ENCODE assay signal across 21 cellular contexts in the genomic region with DNA sequence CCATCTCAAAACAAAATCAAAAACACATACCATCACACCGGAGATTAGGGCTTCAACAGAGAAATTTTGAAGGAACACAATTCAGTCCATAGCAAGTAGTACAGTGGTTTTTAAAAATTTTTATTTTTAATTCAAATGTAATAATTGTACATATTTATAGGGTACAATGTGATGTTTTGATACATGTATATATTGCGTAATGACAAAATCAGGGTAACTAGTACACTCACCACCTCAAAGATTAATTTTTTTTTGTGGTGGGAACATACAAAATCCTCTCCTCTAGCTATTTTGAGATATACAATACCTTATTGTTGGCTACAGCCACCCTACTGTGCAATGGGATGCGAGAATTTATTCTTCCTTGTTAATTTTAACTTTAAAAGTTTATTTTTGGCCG. TPM values are rescaled to one million over a fixed set of nuclear protein-coding genes. Genes with fewer than 3 reads are reported as not detected.
DNase-seq lines count a peak whose midpoint lies in the region; ATAC-seq, FAIRE-seq and TF ChIP-seq lines count a peak whose summit lies in the region.
"Had no signal": no experiment of that assay in that cellular context is flagged by ENCODE, and none has a peak within 500 bp of the region (broad histone marks: within the 10 kb centered on the region; RNA-seq: fewer than 3 reads in every experiment).

No MANE protein-coding gene starts in this region.

- no peak for TF ChIP-seq RAD21 in HepG2 (CRISPR knock-in tag; IDR thresholded peaks at IDR 0.05)
- TF ChIP-seq RAD21 in K562 (CRISPR knock-in tag; conservative IDR thresholded peaks at IDR 0.05 in 1 of 2, IDR thresholded peaks at IDR 0.05 in 1 of 2): no peak

- H4K8ac ChIP-seq in trophoblast cell (ENCODE audit: low read depth, low read length): no peak overlapping the region

- no peaks in the 10 kb centered on the region for H3K36me3 ChIP-seq in HepG2 (replicated peaks in 1 of 2; ENCODE audit: control insufficient read depth in 1 of 2, insufficient read depth in 2 of 2, low read length in 2 of 2)
- H3K36me3 ChIP-seq in right lobe of liver: no peaks in the 10 kb centered on the region
- H3K36me3 ChIP-seq in K562 (ENCODE audit: control insufficient read depth, insufficient read depth, low read length): no peaks in the 10 kb centered on the region
- H3K36me3 ChIP-seq in trophoblast cell (ENCODE audit: control insufficient read depth in 1 of 2, insufficient read depth in 2 of 2, low read length in 2 of 2): no peaks in the 10 kb centered on the region
- H3K36me3 ChIP-seq: BLaER1 treated with 17β-estradiol and CSF1 and Interleukin-3, amounts not matched to agents 10 nM and 100 nM had no signal

- H3K4me3 ChIP-seq in HepG2 (replicated peaks in 1 of 3; ENCODE audit: insufficient read depth in 1 of 3, low read depth in 2 of 3, low read length in 3 of 3) (no peak overlapping the region), right lobe of liver (no peak overlapping the region), K562 (no peak overlapping the region), trophoblast cell (ENCODE audit: low read depth, low read length) (no peak overlapping the region)
- H3K4me3 ChIP-seq: A549; BLaER1 treated with 17β-estradiol and CSF1 and Interleukin-3, amounts not matched to agents 10 nM and 100 nM had no signal

- DNase-seq in HepG2 (ENCODE audit: low spot score) (no peak), right lobe of liver (no peak), K562 (ENCODE audit: extremely low read depth in 1 of 4, low spot score in 3 of 4) (no peak), islet precursor cell (peak; percentile 4), trophoblast cell (no peak)
- DNase-seq: AML-193; Calu3; CD4-positive, alpha-beta T cell; CD8-positive, alpha-beta T cell; DMS79 treated with DMSO at 0.1 percent for 48 hours; GF-D8 had no signal

- H3K14ac ChIP-seq in trophoblast cell (ENCODE audit: low read length): no peak overlapping the region

- H2BK5ac ChIP-seq in trophoblast cell (ENCODE audit: low read depth, low read length, poor library complexity): no peak overlapping the region

- no peak overlapping the region for H4K91ac ChIP-seq in trophoblast cell (ENCODE audit: low read depth, low read length)

- no peak overlapping the region for H2BK12ac ChIP-seq in trophoblast cell (ENCODE audit: low read length)

- H4K20me1 ChIP-seq in HepG2 (ENCODE audit: insufficient read depth, low read length) (no peaks in the 10 kb centered on the region), K562 (replicated peaks; ENCODE audit: control insufficient read depth, insufficient read depth, low read length) (no peaks in the 10 kb centered on the region)
- H4K20me1 ChIP-seq: BLaER1 treated with 17β-estradiol and CSF1 and Interleukin-3, amounts not matched to agents 10 nM and 100 nM had no signal

- H3K9ac ChIP-seq in HepG2 (ENCODE audit: insufficient read depth, low read depth, low read length) (no peak overlapping the region), K562 (ENCODE audit: insufficient read depth in 1 of 2, low read depth in 2 of 2, low read length in 2 of 2) (no peak overlapping the region), trophoblast cell (ENCODE audit: low read length) (no peak overlapping the region)
- H3K9ac ChIP-seq: BLaER1 treated with 17β-estradiol and CSF1 and Interleukin-3, amounts not matched to agents 10 nM and 100 nM had no signal

- H3K27ac ChIP-seq in HepG2 (ENCODE audit: extremely low read length, insufficient read depth, low read length): no peak overlapping the region
- H3K27ac ChIP-seq in right lobe of liver: no peak overlapping the region
- no peak overlapping the region for H3K27ac ChIP-seq in K562 (ENCODE audit: extremely low read depth, low read depth, low read length)
- H3K27ac ChIP-seq in trophoblast cell (ENCODE audit: low read depth, low read length): no peak overlapping the region
- H3K27ac ChIP-seq: 22Rv1; BLaER1 treated with 17β-estradiol and CSF1 and Interleukin-3, amounts not matched to agents 10 nM and 100 nM; C4-2B had no signal

- BruUV-seq in HepG2 (replicated peaks; lab: Mats Ljungman, UMichigan) (no TSS peak), K562 (replicated peaks; lab: Mats Ljungman, UMichigan) (no TSS peak)

- no peak overlapping the region for H3K4ac ChIP-seq in trophoblast cell (ENCODE audit: low read depth, low read length)

- TF ChIP-seq POLR2A in HepG2 (IDR thresholded peaks at IDR 0.05; ENCODE audit: insufficient read depth in 1 of 2, low read depth in 2 of 2, low read length in 2 of 2): no peak
- TF ChIP-seq POLR2A in right lobe of liver (IDR thresholded peaks at IDR 0.05): no peak
- TF ChIP-seq POLR2A in K562 (conservative IDR thresholded peaks at IDR 0.05): no peak

- 71% methylated on average over 4 of the region's 4 CpGs for WGBS in HepG2 (ENCODE audit: low lambda C conversion rate)
- WGBS in right lobe of liver (ENCODE audit: insufficient coverage, low coverage, low lambda C conversion rate, missing lambda C conversion rate): 67% methylated on average over 4 of the region's 4 CpGs
- 27% methylated on average over 4 of the region's 4 CpGs for WGBS in K562 (ENCODE audit: insufficient coverage, low coverage, missing lambda C conversion rate)
- no CpG with 5 or more reads among the region's 4 CpGs for WGBS in trophoblast cell (ENCODE audit: extremely low coverage, insufficient coverage, insufficient read length)

- peaks cover 13% of the 10 kb centered on the region for H3K4me1 ChIP-seq in HepG2 (ENCODE audit: insufficient read depth, low read length)
- H3K4me1 ChIP-seq in right lobe of liver: peaks cover 0 to 4% (median 0%) of the 10 kb centered on the region in 4 donors
- peaks cover 0 to 10% of the 10 kb centered on the region in 2 experiments; a peak in 4 of 5 replicates for H3K4me1 ChIP-seq in K562 (replicated peaks in 1 of 2; ENCODE audit: control insufficient read depth in 2 of 2, insufficient read depth in 2 of 2, low read length in 2 of 2)
- H3K4me1 ChIP-seq in trophoblast cell (ENCODE audit: control insufficient read depth in 1 of 2, insufficient read depth in 2 of 2, low read length in 2 of 2): no peaks in the 10 kb centered on the region
- H3K4me1 ChIP-seq: Caco-2 had no signal

- POLR2A ChIA-PET in HepG2 (lab: Yijun Ruan, JAX) (no interaction called here), K562 (lab: Yijun Ruan, JAX) (no interaction called here)

- H3K18ac ChIP-seq in trophoblast cell (ENCODE audit: low read length): no peak overlapping the region

- H3K27me3 ChIP-seq in HepG2 (ENCODE audit: control insufficient read depth in 1 of 2, insufficient read depth in 2 of 2, low read length in 2 of 2) (no peaks in the 10 kb centered on the region), right lobe of liver (no peaks in the 10 kb centered on the region), K562 (ENCODE audit: control insufficient read depth in 2 of 2, insufficient read depth in 2 of 2, low read length in 2 of 2) (no peaks in the 10 kb centered on the region), trophoblast cell (ENCODE audit: insufficient read depth, low read length) (no peaks in the 10 kb centered on the region)
- H3K27me3 ChIP-seq: BLaER1 treated with 17β-estradiol and CSF1 and Interleukin-3, amounts not matched to agents 10 nM and 100 nM had no signal

- H4K12ac ChIP-seq in trophoblast cell (ENCODE audit: low read depth, low read length): no peak overlapping the region

- TF ChIP-seq EP300 in HepG2 (IDR thresholded peaks at IDR 0.05; ENCODE audit: low read depth in 2 of 2, low read length in 2 of 2) (no peak), HepG2 (CRISPR knock-in tag; IDR thresholded peaks at IDR 0.05; ENCODE audit: borderline replicate concordance) (no peak), K562 (IDR thresholded peaks at IDR 0.05; ENCODE audit: low read length) (no peak)

- H3K4me2 ChIP-seq in HepG2 (ENCODE audit: low read depth, low read length): no peak overlapping the region
- no peak overlapping the region for H3K4me2 ChIP-seq in K562 (ENCODE audit: insufficient read depth, low read length)
- H3K4me2 ChIP-seq in trophoblast cell (ENCODE audit: low read length): no peak overlapping the region
- H3K4me2 ChIP-seq: A549; BLaER1 treated with 17β-estradiol and CSF1 and Interleukin-3, amounts not matched to agents 10 nM and 100 nM had no signal

- H3K9me1 ChIP-seq in K562 (ENCODE audit: control insufficient read depth, insufficient read depth, low read length): no peaks in the 10 kb centered on the region

- CTCF ChIA-PET in HepG2 (lab: Yijun Ruan, JAX; ENCODE audit: low intra/inter-chr PET ratio, low total read pairs) (no interaction called here), K562 (lab: Yijun Ruan, JAX; ENCODE audit: low intra/inter-chr PET ratio) (no interaction called here)

- FAIRE-seq in HepG2 (lab: Jason Lieb, UNC) (no peak), K562 (lab: Jason Lieb, UNC) (no peak)
- FAIRE-seq: A549, D721Med, G401.6, GM12891, GM19239 had no signal

- H2BK120ac ChIP-seq in trophoblast cell (ENCODE audit: insufficient read depth, low read length, poor library complexity): no peak overlapping the region

- intact Hi-C loops in HepG2 (cut with micrococcal nuclease; ENCODE audit: unreplicated experiment) (loop anchor here (10.0 kb wide), 1 partner anchor 379 kb away; no protein-coding TSS in a partner anchor), right lobe of liver (cut with DNase I) (no loop called here), K562 (cut with micrococcal nuclease) (loop anchor here (10.0 kb wide), 3 partner anchors 99 to 309 kb away; a partner anchor contains a TSS)

- in situ Hi-C loops in HepG2 (cut with HindIII; ENCODE audit: extremely low pct_ligation_motif_present, low pct_unique_long_range_greater_than_20kb): loop anchor here (10.0 kb wide), 1 partner anchor 379 kb away; no protein-coding TSS in a partner anchor
- in situ Hi-C loops in K562 (cut with MboI): loop anchor here (5.0 kb wide), 1 partner anchor 386 kb away; no protein-coding TSS in a partner anchor

- H3K79me1 ChIP-seq in trophoblast cell (ENCODE audit: low read length): no peaks in the 10 kb centered on the region

- no peak for TF ChIP-seq CTCF in HepG2 (CRISPR knock-in tag; IDR thresholded peaks at IDR 0.05)
- no peak for TF ChIP-seq CTCF in right lobe of liver (IDR thresholded peaks at IDR 0.05)
- TF ChIP-seq CTCF in K562 (IDR thresholded peaks at IDR 0.05 in 2 of 3, conservative IDR thresholded peaks at IDR 0.05 in 1 of 3; ENCODE audit: insufficient read depth in 2 of 3, low read depth in 1 of 3, low read length in 3 of 3): no peak

- H2AK5ac ChIP-seq in trophoblast cell (ENCODE audit: low read length): no peak overlapping the region

- H3K79me2 ChIP-seq in HepG2 (ENCODE audit: insufficient read depth, low read length) (no peaks in the 10 kb centered on the region), K562 (ENCODE audit: control insufficient read depth, insufficient read depth, low read length) (no peaks in the 10 kb centered on the region), trophoblast cell (ENCODE audit: control insufficient read depth, insufficient read depth, low read length, poor library complexity) (no peaks in the 10 kb centered on the region)

- H3K9me3 ChIP-seq in HepG2 (ENCODE audit: low read length) (no peaks in the 10 kb centered on the region), right lobe of liver (no peaks in the 10 kb centered on the region), K562 (replicated peaks; ENCODE audit: control insufficient read depth, insufficient read depth, low read depth, low read length) (no peaks in the 10 kb centered on the region), trophoblast cell (ENCODE audit: insufficient read depth, low read depth, low read length) (no peaks in the 10 kb centered on the region)
- H3K9me3 ChIP-seq: A549; BLaER1 treated with 17β-estradiol and CSF1 and Interleukin-3, amounts not matched to agents 10 nM and 100 nM; Caco-2 had no signal

- H3K23ac ChIP-seq in trophoblast cell (ENCODE audit: low read length): no peak overlapping the region

- no peak for ATAC-seq in HepG2
- no peak for ATAC-seq in right lobe of liver
- no peak for ATAC-seq in K562
- ATAC-seq in GM21381 (IDR thresholded peaks at IDR 0.05; ENCODE audit: unreplicated experiment): no peak
- ATAC-seq: A549; CD8-positive, alpha-beta T cell had no signal

- H2AFZ ChIP-seq in HepG2 (ENCODE audit: low read length) (no peak overlapping the region), K562 (ENCODE audit: low read depth, low read length) (no peak overlapping the region), trophoblast cell (ENCODE audit: insufficient read depth, low read length, poor library complexity) (no peak overlapping the region)

RNA-seq across cellular contexts. Expression of a gene that starts 26.0 kb away (rescaled TPM):
- total RNA-seq in HepG2 (2016; rRNA removed; fragmentation: Illumina TruSeq; extraction: Trizol): 0.93 and 1.1 TPM in 2 replicates
- total RNA-seq in HepG2 (2016; cell fraction: cytosol; rRNA removed; fragmentation: Illumina TruSeq; extraction: Trizol; ENCODE audit: low read depth): 0.30 and 0.44 TPM in 2 replicates
- total RNA-seq in HepG2 (2016; cell fraction: insoluble cytoplasmic fraction; rRNA removed; fragmentation: Illumina TruSeq; extraction: Trizol): 0.71 and 0.73 TPM in 2 replicates
- total RNA-seq in HepG2 (2016; cell fraction: membrane; rRNA removed; fragmentation: Illumina TruSeq; extraction: Trizol): 0.56 and 1.1 TPM in 2 replicates
- total RNA-seq in HepG2 (2016; cell fraction: nucleus; rRNA removed; fragmentation: Illumina TruSeq; extraction: Trizol): 0.31 and 0.97 TPM in 2 replicates
- polyA plus RNA-seq in HepG2 (2011; rRNA removed): 0.29 and 0.62 TPM in 2 replicates
- polyA plus RNA-seq in HepG2 (2011; cell fraction: cytosol; rRNA removed): 0.21 and 0.33 TPM in 2 replicates
- 0.23 and 0.28 TPM in 2 replicates for polyA plus RNA-seq in HepG2 (2011; cell fraction: nucleus; rRNA removed)
- 0.71 and 1.0 TPM in 2 replicates for polyA plus RNA-seq in HepG2 (2012)
- 0.20 and 0.35 TPM in 2 replicates for polyA plus RNA-seq in HepG2 (2016; cell fraction: cytosol; fragmentation: Illumina TruSeq; extraction: Trizol; ENCODE audit: low read depth)
- polyA plus RNA-seq in HepG2 (2016; cell fraction: insoluble cytoplasmic fraction; fragmentation: Illumina TruSeq; extraction: Trizol; ENCODE audit: low read depth): 0.68 and 0.74 TPM in 2 replicates
- polyA plus RNA-seq in HepG2 (2016; cell fraction: membrane; fragmentation: Illumina TruSeq; extraction: Trizol; ENCODE audit: low read depth): 0.41 and 0.48 TPM in 2 replicates
- polyA plus RNA-seq in HepG2 (2016; cell fraction: nucleus; fragmentation: Illumina TruSeq; extraction: Trizol; ENCODE audit: insufficient read depth, low read depth): 0.51 and 0.63 TPM in 2 replicates
- polyA minus RNA-seq in HepG2 (2011; rRNA and poly(A)+ RNA removed; ENCODE audit: low replicate concordance): 0.10 and 0.19 TPM in 2 replicates
- 0.69 TPM in 1 of 2 replicates, not detected in the other for polyA minus RNA-seq in HepG2 (2011; cell fraction: cytosol; rRNA and poly(A)+ RNA removed)
- 0.64 and 1.1 TPM in 2 replicates for polyA minus RNA-seq in HepG2 (2011; cell fraction: nucleus; rRNA and poly(A)+ RNA removed)
- total RNA-seq in right lobe of liver: 1 to 10 TPM; 1.5 to 6.9 (median 4.1) TPM
- 0.60 and 1.1 TPM in 2 replicates for total RNA-seq in K562 (2011; cell fraction: chromatin; rRNA removed; ENCODE audit: low replicate concordance)
- total RNA-seq in K562 (2011; cell fraction: nucleolus; rRNA removed): 0.83 and 1.2 TPM in 2 replicates
- 1.1 and 1.3 TPM in 2 replicates for total RNA-seq in K562 (2011; cell fraction: nucleoplasm; rRNA removed)
- total RNA-seq in K562 (2014; rRNA removed): 0.37 and 0.68 TPM in 2 replicates
- total RNA-seq in K562 (2014; rRNA removed; fragmentation: Illumina TruSeq; extraction: Trizol): 1.0 and 1.2 TPM in 2 replicates
- 0.18 and 0.53 TPM in 2 replicates for total RNA-seq in K562 (2015; rRNA removed; fragmentation: Illumina TruSeq; extraction: Trizol)
- total RNA-seq in K562 (2021): 0.60 and 1.4 TPM in 2 replicates
- polyA plus RNA-seq in K562 (2011; rRNA removed): 0.96 and 1.0 TPM in 2 replicates
- 0.39 and 0.52 TPM in 2 replicates for polyA plus RNA-seq in K562 (2011; cell fraction: cytosol; rRNA removed)
- 0.41 and 0.71 TPM in 2 replicates for polyA plus RNA-seq in K562 (2011; cell fraction: nucleus; rRNA removed)
- polyA plus RNA-seq in K562 (2012): 0.39 and 0.83 TPM in 2 replicates
- polyA plus RNA-seq in K562 (2014; fragmentation: Illumina TruSeq; extraction: Trizol): 0.73 and 0.77 TPM in 2 replicates
- 1 to 10 TPM; 1.0 to 1.7 TPM for polyA plus RNA-seq in K562 (2014; fragmentation: Nextera tagmentation; extraction: Ambion mirVana)
- 0.69 and 0.82 TPM in 2 replicates for polyA plus RNA-seq in K562 (2014; rRNA removed)
- 0.88 and 1.3 TPM in 2 replicates for polyA minus RNA-seq in K562 (2011; rRNA and poly(A)+ RNA removed)
- 0.38 TPM in 1 of 2 replicates, not detected in the other for polyA minus RNA-seq in K562 (2011; cell fraction: cytosol; rRNA and poly(A)+ RNA removed)
- polyA minus RNA-seq in K562 (2011; cell fraction: nucleus; rRNA and poly(A)+ RNA removed): 0.56 and 0.67 TPM in 2 replicates
- 0.56 and 0.82 TPM in 2 replicates for polyA plus RNA-seq in trophoblast cell (2013)

RNA-seq across cellular contexts. Expression of a gene that starts 42.5 kb away (rescaled TPM):
- total RNA-seq in HepG2 (2016; rRNA removed; fragmentation: Illumina TruSeq; extraction: Trizol) (18.7 and 23.2 TPM in 2 replicates), right lobe of liver (10 to 100 TPM; 12.6 to 18.4 (median 16.6) TPM), K562 (2014; rRNA removed) (2.1 and 3.6 TPM in 2 replicates), K562 (2014; rRNA removed; fragmentation: Illumina TruSeq; extraction: Trizol) (4.7 and 5.0 TPM in 2 replicates), K562 (2015; rRNA removed; fragmentation: Illumina TruSeq; extraction: Trizol) (3.6 and 4.0 TPM in 2 replicates), K562 (2021) (4.5 and 5.0 TPM in 2 replicates)
- 14.8 and 15.4 TPM in 2 replicates for total RNA-seq in HepG2 (2016; cell fraction: cytosol; rRNA removed; fragmentation: Illumina TruSeq; extraction: Trizol; ENCODE audit: low read depth)
- 17.0 and 21.9 TPM in 2 replicates for total RNA-seq in HepG2 (2016; cell fraction: insoluble cytoplasmic fraction; rRNA removed; fragmentation: Illumina TruSeq; extraction: Trizol)
- 17.6 and 20.1 TPM in 2 replicates for total RNA-seq in HepG2 (2016; cell fraction: membrane; rRNA removed; fragmentation: Illumina TruSeq; extraction: Trizol)
- 17.0 and 21.5 TPM in 2 replicates for total RNA-seq in HepG2 (2016; cell fraction: nucleus; rRNA removed; fragmentation: Illumina TruSeq; extraction: Trizol)
- polyA plus RNA-seq in HepG2 (2011; rRNA removed) (12.8 and 14.7 TPM in 2 replicates), K562 (2011; rRNA removed) (6.0 and 11.8 TPM in 2 replicates), K562 (2014; fragmentation: Illumina TruSeq; extraction: Trizol) (3.5 and 3.9 TPM in 2 replicates), K562 (2014; fragmentation: Nextera tagmentation; extraction: Ambion mirVana) (1 to 10 TPM in 1 of 2 experiments, under 1 TPM in 1; 0.99 to 1.2 TPM), K562 (2014; rRNA removed) (3.6 and 3.8 TPM in 2 replicates)
- polyA plus RNA-seq in HepG2 (2011; cell fraction: cytosol; rRNA removed): 7.6 and 11.3 TPM in 2 replicates
- polyA plus RNA-seq in HepG2 (2011; cell fraction: nucleus; rRNA removed): 7.1 and 8.6 TPM in 2 replicates
- 10.4 and 12.0 TPM in 2 replicates for polyA plus RNA-seq in HepG2 (2012)
- 2.2 and 2.6 TPM in 2 replicates for polyA plus RNA-seq in HepG2 (2016; cell fraction: cytosol; fragmentation: Illumina TruSeq; extraction: Trizol; ENCODE audit: low read depth)
- polyA plus RNA-seq in HepG2 (2016; cell fraction: insoluble cytoplasmic fraction; fragmentation: Illumina TruSeq; extraction: Trizol; ENCODE audit: low read depth): 14.4 and 15.3 TPM in 2 replicates
- polyA plus RNA-seq in HepG2 (2016; cell fraction: membrane; fragmentation: Illumina TruSeq; extraction: Trizol; ENCODE audit: low read depth): 5.3 and 6.5 TPM in 2 replicates
- polyA plus RNA-seq in HepG2 (2016; cell fraction: nucleus; fragmentation: Illumina TruSeq; extraction: Trizol; ENCODE audit: insufficient read depth, low read depth): 12.9 and 13.9 TPM in 2 replicates
- 36.9 and 38.4 TPM in 2 replicates for polyA minus RNA-seq in HepG2 (2011; rRNA and poly(A)+ RNA removed; ENCODE audit: low replicate concordance)
- 20.2 and 23.4 TPM in 2 replicates for polyA minus RNA-seq in HepG2 (2011; cell fraction: cytosol; rRNA and poly(A)+ RNA removed)
- 42.4 and 47.2 TPM in 2 replicates for polyA minus RNA-seq in HepG2 (2011; cell fraction: nucleus; rRNA and poly(A)+ RNA removed)
- 7.0 and 7.7 TPM in 2 replicates for total RNA-seq in K562 (2011; cell fraction: chromatin; rRNA removed; ENCODE audit: low replicate concordance)
- total RNA-seq in K562 (2011; cell fraction: nucleolus; rRNA removed): 3.3 and 3.8 TPM in 2 replicates
- 4.1 and 5.4 TPM in 2 replicates for total RNA-seq in K562 (2011; cell fraction: nucleoplasm; rRNA removed)
- 3.4 and 9.1 TPM in 2 replicates for polyA plus RNA-seq in K562 (2011; cell fraction: cytosol; rRNA removed)
- polyA plus RNA-seq in K562 (2011; cell fraction: nucleus; rRNA removed): 1.5 and 4.8 TPM in 2 replicates
- polyA plus RNA-seq in K562 (2012): 2.2 and 2.5 TPM in 2 replicates
- 6.9 and 16.9 TPM in 2 replicates for polyA minus RNA-seq in K562 (2011; rRNA and poly(A)+ RNA removed)
- polyA minus RNA-seq in K562 (2011; cell fraction: cytosol; rRNA and poly(A)+ RNA removed): 2.9 and 7.9 TPM in 2 replicates
- 1.5 and 6.8 TPM in 2 replicates for polyA minus RNA-seq in K562 (2011; cell fraction: nucleus; rRNA and poly(A)+ RNA removed)
- polyA plus RNA-seq in trophoblast cell (2013): 10.0 and 10.1 TPM in 2 replicates

Comparison
In these comparisons a context has a peak if more than half of its experiments do, and no peak if none do; other contexts are left out.
1. intact Hi-C loops: an anchor here in HepG2 (10.0 kb wide) and K562 (10.0 kb wide); none called in right lobe of liver.